In genomic region chr9:111034573-111035539, GRCh38 we compare ENCODE assay signal across 16 cellular contexts. TPM values are rescaled to one million over a fixed set of nuclear protein-coding genes. Genes with fewer than 3 reads are reported as not detected.
DNase-seq lines count a peak whose midpoint lies in the region; ATAC-seq and TF ChIP-seq lines count a peak whose summit lies in the region.
"Had no signal": no experiment of that assay in that cellular context is flagged by ENCODE, and none has a peak within 500 bp of the region (broad histone marks: within the 10 kb centered on the region; RNA-seq: fewer than 3 reads in every experiment).

No MANE protein-coding gene starts in this region.

- no peak overlapping the region for H3K4me3 Mint-ChIP-seq in natural killer cell
- H3K4me3 Mint-ChIP-seq: activated CD4-positive, alpha-beta T cell treated with anti-CD3 and anti-CD28 coated beads, Interleukin-2, amount 10 ng/mL, durations not matched to agents 7 days and 5 days; activated T-cell treated with anti-CD3 and anti-CD28 coated beads, Interleukin-2, amount 50 U/mL, for 72 hours had no signal

- H3K27me3 Mint-ChIP-seq in natural killer cell (ENCODE audit: low read depth in 2 of 2), result peaks cover 27 to 45% of the 10 kb centered on the region in 2 donors

- ATAC-seq in gastrocnemius medialis (no peak), HG03045 (IDR thresholded peaks at IDR 0.05; ENCODE audit: unreplicated experiment) (no peak), natural killer cell (no peak)
- ATAC-seq: activated T-cell treated with anti-CD3 and anti-CD28 coated beads, Interleukin-2, amount 50 U/mL, for 72 hours; left ventricle myocardium superior had no signal

- H3K4me3 ChIP-seq in NB4 (ENCODE audit: low read depth, low read length) (no peak overlapping the region), fibroblast of mammary gland (ENCODE audit: control insufficient read depth, low read depth, low read length) (peak overlapping the region; percentile 80), gastrocnemius medialis (peak overlapping the region in 1 of 4 donors; percentile 17)

- DNase-seq in Ammon's horn (ENCODE audit: low spot score) (peak; percentile 48), NB4 (ENCODE audit: low read depth) (peak; percentile 27), fibroblast of mammary gland (ENCODE audit: low read depth) (peak; percentile 55), gastrocnemius medialis (no peak), OCI-M2 (lab: John Stamatoyannopoulos, UW; ENCODE audit: unreplicated experiment) (no peak), NCI-H1105 (lab: John Stamatoyannopoulos, UW) (no peak), natural killer cell (no peak)
- DNase-seq: activated CD4-positive, alpha-beta T cell treated with anti-CD3 and anti-CD28 coated beads, Interleukin-2, amount 10 ng/mL, durations not matched to agents 7 days and 5 days; activated T-cell treated with anti-CD3 and anti-CD28 coated beads, Interleukin-2, amount 50 U/mL, for 72 hours; effector memory CD4-positive, alpha-beta T cell; GOT3; left ventricle myocardium superior; NCI-H2171 treated with DMSO at 0.1 percent for 48 hours; occipital lobe had no signal

- H3K36me3 ChIP-seq in gastrocnemius medialis, result no peaks in the 10 kb centered on the region

- H3K9me3 ChIP-seq in gastrocnemius medialis, result no peaks in the 10 kb centered on the region

- H3K4me1 Mint-ChIP-seq in natural killer cell, result peaks cover 15% of the 10 kb centered on the region in 2 donors

- in situ Hi-C loops in gastrocnemius medialis (cut with MboI; ENCODE audit: low sequenced_read_pairs in 4 of 4), result no loop called here

- peak overlapping the region in 3 of 4 donors; percentile 22 to 70 (median 68) for H3K27ac ChIP-seq in gastrocnemius medialis

- TF ChIP-seq CTCF in NB4 (IDR thresholded peaks at IDR 0.05; ENCODE audit: low read depth, low read length) (no peak), fibroblast of mammary gland (conservative IDR thresholded peaks at IDR 0.05; ENCODE audit: control insufficient read depth, insufficient read depth, low read depth, low read length) (no peak), gastrocnemius medialis (IDR thresholded peaks at IDR 0.05 in 4 of 5, conservative IDR thresholded peaks at IDR 0.05 in 1 of 5) (no peak), natural killer cell (IDR thresholded peaks at IDR 0.05) (no peak)

- H3K4me1 ChIP-seq in gastrocnemius medialis, result no peaks in the 10 kb centered on the region

- no peak overlapping the region for H3K27ac Mint-ChIP-seq in natural killer cell
- H3K27ac Mint-ChIP-seq: activated CD4-positive, alpha-beta T cell treated with anti-CD3 and anti-CD28 coated beads, Interleukin-2, amount 10 ng/mL, durations not matched to agents 7 days and 5 days; activated T-cell treated with anti-CD3 and anti-CD28 coated beads, Interleukin-2, amount 50 U/mL, for 72 hours had no signal

- TF ChIP-seq POLR2A in NB4 (IDR thresholded peaks at IDR 0.05; ENCODE audit: extremely low read depth, insufficient read length) (no peak), gastrocnemius medialis (IDR thresholded peaks at IDR 0.05) (no peak)

- no peaks in the 10 kb centered on the region for H3K9me3 Mint-ChIP-seq in natural killer cell
- H3K9me3 Mint-ChIP-seq: activated CD4-positive, alpha-beta T cell treated with anti-CD3 and anti-CD28 coated beads, Interleukin-2, amount 10 ng/mL, durations not matched to agents 7 days and 5 days; activated T-cell treated with anti-CD3 and anti-CD28 coated beads, Interleukin-2, amount 50 U/mL, for 72 hours had no signal

- intact Hi-C loops in gastrocnemius medialis (cut with DNase I; ENCODE audit: low total_unique reads) (loop anchor here (5.0 to 10.0 kb wide), 2 partner anchors 262 to 380 kb away; no protein-coding TSS in a partner anchor), natural killer cell (cut with micrococcal nuclease) (no loop called here)

- H3K27me3 ChIP-seq in gastrocnemius medialis, result peaks cover 21 to 40% (median 37%) of the 10 kb centered on the region in 3 donors

- peaks cover 18% of the 10 kb centered on the region for H3K36me3 Mint-ChIP-seq in natural killer cell

RNA-seq across cellular contexts. Expression of gene LPAR1, which starts 3.4 kb away (rescaled TPM):
- total RNA-seq in gastrocnemius medialis (10 to 100 TPM in 2 of 4 donors, 1 to 10 TPM in 2; 5.5 to 20.2 (median 13.2) TPM), natural killer cell (under 1 TPM in 2 of 3 donors, not detected in 1; 0.48 to 0.50 TPM)
- total RNA-seq: activated CD4-positive, alpha-beta T cell treated with anti-CD3 and anti-CD28 coated beads, Interleukin-2, amount 10 ng/mL, durations not matched to agents 7 days and 5 days; activated T-cell treated with anti-CD3 and anti-CD28 coated beads, Interleukin-2, amount 50 U/mL, for 72 hours; T-helper 1 cell treated with Interleukin-12 subunit alpha and Interleukin-12 subunit beta and Interleukin-4 antibody, amounts not matched to agents 30 ng/mL and 1 ng/mL, for 36 hours had no signal

Comparison
In these comparisons a context has a peak if more than half of its experiments do, and no peak if none do; other contexts are left out.
1. DNase-seq: peak in Ammon's horn (single experiment), NB4 (single experiment) and fibroblast of mammary gland (single experiment); none in gastrocnemius medialis (0 of 2), OCI-M2 (single experiment), NCI-H1105 (single experiment) and natural killer cell (single experiment).
2. RNA of gene LPAR1, which starts 3.4 kb away (total RNA-seq): 5.5 to 20.2 TPM in gastrocnemius medialis; 0.48 to 0.50 TPM in natural killer cell; every median in the first group is over 4 times any median in the second.